16 cellular contexts compared by ENCODE assay signal in genomic region chr1:232579461-232579860, GRCh38. TPM values are rescaled to one million over a fixed set of nuclear protein-coding genes. Genes with fewer than 3 reads are reported as not detected.
DNase-seq lines count a peak whose midpoint lies in the region; ATAC-seq and TF ChIP-seq lines count a peak whose summit lies in the region.
"Had no signal": no experiment of that assay in that cellular context is flagged by ENCODE, and none has a peak within 500 bp of the region (broad histone marks: within the 10 kb centered on the region; RNA-seq: fewer than 3 reads in every experiment).

No MANE protein-coding gene starts in this region.

- H3K14ac ChIP-seq in IMR-90 (replicated peaks; ENCODE audit: low read depth, low read length) = no peak overlapping the region

- intact Hi-C loops in IMR-90 (cut with micrococcal nuclease) = no loop called here

- dilution Hi-C loops in IMR-90 (cut with HindIII; ENCODE audit: low sequenced_read_pairs, unreplicated experiment) = no loop called here

- no peaks in the 10 kb centered on the region for H3K27me3 ChIP-seq in IMR-90 (ENCODE audit: control insufficient read depth, insufficient read depth, low read length)
- H3K27me3 ChIP-seq in endodermal cell (ENCODE audit: control insufficient read depth, insufficient read depth, low read length, poor library complexity, severe bottlenecking) = peaks cover 25% of the 10 kb centered on the region
- no peaks in the 10 kb centered on the region for H3K27me3 ChIP-seq in skeletal muscle tissue (ENCODE audit: control insufficient read depth in 3 of 3, insufficient read depth in 3 of 3, low read length in 3 of 3)
- H3K27me3 ChIP-seq: dorsolateral prefrontal cortex, vagina had no signal

- BruUV-seq in IMR-90 (replicated peaks; lab: Mats Ljungman, UMichigan) = no TSS peak

- H3K27ac ChIP-seq in IMR-90 (ENCODE audit: insufficient read depth, low read length) (no peak overlapping the region), endodermal cell (ENCODE audit: low read depth, low read length) (peak overlapping the region; percentile 52), skeletal muscle tissue (ENCODE audit: low read depth, low read length) (peak overlapping the region; percentile 53)
- H3K27ac ChIP-seq: vagina had no signal

- no peak overlapping the region for H2AFZ ChIP-seq in IMR-90 (replicated peaks; ENCODE audit: low read length, poor library complexity)

- H3K56ac ChIP-seq in IMR-90 (ENCODE audit: extremely low read depth, insufficient read depth, low read length) = no peak overlapping the region

- CTCF ChIA-PET in IMR-90 (lab: Yijun Ruan, JAX) = interaction anchor here (0.9 kb wide), 1 partner anchor 48 kb away, joined by 5 read pairs; no protein-coding TSS in a partner anchor

- TF ChIP-seq POLR2A in IMR-90 (IDR thresholded peaks at IDR 0.05; ENCODE audit: low read depth, low read length) = no peak

- H2BK120ac ChIP-seq in IMR-90 (ENCODE audit: low read depth, low read length) = no peak overlapping the region; the same call in 1 of the 2 replicates

- H3K9ac ChIP-seq in IMR-90 (ENCODE audit: low read depth, low read length) = no peak overlapping the region
- H3K9ac ChIP-seq in endodermal cell (ENCODE audit: extremely low read depth, low read length, poor library complexity, severe bottlenecking) = peak overlapping the region; percentile 0
- no peak overlapping the region for H3K9ac ChIP-seq in skeletal muscle tissue (ENCODE audit: low read depth in 1 of 3, low read length in 3 of 3)

- no peak overlapping the region for H2BK15ac ChIP-seq in IMR-90 (ENCODE audit: low read depth, low read length)

- H2BK5ac ChIP-seq in IMR-90 (ENCODE audit: low read depth, low read length, poor library complexity, severe bottlenecking) = no peak overlapping the region

- no peak overlapping the region for H4K91ac ChIP-seq in IMR-90 (ENCODE audit: insufficient read depth, low read depth, low read length)

- H3K4me1 ChIP-seq in IMR-90 (ENCODE audit: control insufficient read depth, insufficient read depth, low read length) (peaks cover 2% of the 10 kb centered on the region; the same call in 1 of the 2 replicates), endodermal cell (ENCODE audit: control insufficient read depth, insufficient read depth, low read length) (peaks cover 24% of the 10 kb centered on the region), skeletal muscle tissue (ENCODE audit: control insufficient read depth in 3 of 3, insufficient read depth in 3 of 3, low read length in 3 of 3) (peaks cover 0 to 6% (median 0%) of the 10 kb centered on the region in 3 donors)
- H3K4me1 ChIP-seq: vagina had no signal

- no peaks in the 10 kb centered on the region for H3K36me3 ChIP-seq in IMR-90 (ENCODE audit: control insufficient read depth, insufficient read depth, low read length)
- H3K36me3 ChIP-seq in endodermal cell (ENCODE audit: control insufficient read depth, insufficient read depth, low read length) = peaks cover 36% of the 10 kb centered on the region
- no peaks in the 10 kb centered on the region for H3K36me3 ChIP-seq in skeletal muscle tissue (ENCODE audit: control insufficient read depth in 3 of 3, insufficient read depth in 3 of 3, low read length in 3 of 3)
- H3K36me3 ChIP-seq: vagina had no signal

- H3K4me2 ChIP-seq in IMR-90 (ENCODE audit: low read depth, low read length) = no peak overlapping the region

- peak overlapping the region; percentile 34 for H3K4me3 Mint-ChIP-seq in activated T-cell treated with anti-CD3 and anti-CD28 coated beads, Interleukin-2, amount 50 U/mL, for 4 hours
- H3K4me3 Mint-ChIP-seq in endodermal cell (no peak overlapping the region), chondrocyte (ENCODE audit: unreplicated experiment) (no peak overlapping the region)

- peak overlapping the region; percentile 62 for H3K27ac Mint-ChIP-seq in endodermal cell
- H3K27ac Mint-ChIP-seq in chondrocyte (ENCODE audit: unreplicated experiment) = no peak overlapping the region

- H4K5ac ChIP-seq in IMR-90 (ENCODE audit: low read depth, low read length) = no peak overlapping the region

- no peak overlapping the region for H2BK20ac ChIP-seq in IMR-90 (ENCODE audit: low read depth, low read length)

- POLR2A ChIA-PET in IMR-90 (lab: Charles Lee; ENCODE audit: unreplicated experiment) = interaction anchor here (0.7 kb wide), 1 partner anchor 149 kb away, joined by 4 read pairs; no protein-coding TSS in a partner anchor

- no peaks in the 10 kb centered on the region for H3K9me3 Mint-ChIP-seq in activated T-cell treated with anti-CD3 and anti-CD28 coated beads, Interleukin-2, amount 50 U/mL, for 4 hours
- H3K9me3 Mint-ChIP-seq in endodermal cell (no peaks in the 10 kb centered on the region), chondrocyte (ENCODE audit: low read depth) (no peaks in the 10 kb centered on the region)

- no peak overlapping the region for H2AK9ac ChIP-seq in IMR-90 (replicated peaks; ENCODE audit: low read depth, low read length, poor library complexity)

- no peak for ATAC-seq in activated T-cell treated with anti-CD3 and anti-CD28 coated beads, Interleukin-2, amount 50 U/mL, for 4 hours
- ATAC-seq in IMR-90 (ENCODE audit: low read depth) = no peak

- H4K8ac ChIP-seq in IMR-90 (ENCODE audit: low read depth in 2 of 2, low read length in 2 of 2) = no peak overlapping the region

- WGBS in IMR-90 (ENCODE audit: extremely low coverage in 2 of 2, insufficient read length in 1 of 2), 2 experiments = no CpG with 5 or more reads among the region's 1 CpG
- WGBS in endodermal cell (ENCODE audit: insufficient coverage in 1 of 2, insufficient read length in 1 of 2), 2 experiments = no CpG with 5 or more reads among the region's 1 CpG

- H3K4me3 ChIP-seq in IMR-90 (ENCODE audit: insufficient read depth, low read depth, low read length) = no peak overlapping the region
- no peak overlapping the region for H3K4me3 ChIP-seq in endodermal cell (ENCODE audit: low read length)
- H3K4me3 ChIP-seq in skeletal muscle tissue (ENCODE audit: low read length in 3 of 3) = no peak overlapping the region
- H3K4me3 ChIP-seq: dorsolateral prefrontal cortex, vagina had no signal

- peaks cover 48% of the 10 kb centered on the region for H3K4me1 Mint-ChIP-seq in activated T-cell treated with anti-CD3 and anti-CD28 coated beads, Interleukin-2, amount 50 U/mL, for 4 hours (ENCODE audit: low read depth)
- H3K4me1 Mint-ChIP-seq in endodermal cell (peaks cover 60% of the 10 kb centered on the region), chondrocyte (ENCODE audit: low read depth) (peaks cover 12% of the 10 kb centered on the region)

- H2AK5ac ChIP-seq in IMR-90 (ENCODE audit: low read depth, low read length) = no peak overlapping the region

- H4K20me1 ChIP-seq in IMR-90 (ENCODE audit: insufficient read depth, low read length) = peaks cover 3% of the 10 kb centered on the region; the same call in 1 of the 2 replicates

- H3K18ac ChIP-seq in IMR-90 (ENCODE audit: low read depth, low read length) = no peak overlapping the region

- peaks cover 0 to 12% of the 10 kb centered on the region in 2 experiments; a peak in 2 of 4 replicates for H3K79me1 ChIP-seq in IMR-90 (ENCODE audit: low read depth in 1 of 2, low read length in 2 of 2)

- no peaks in the 10 kb centered on the region for H3K36me3 Mint-ChIP-seq in activated T-cell treated with anti-CD3 and anti-CD28 coated beads, Interleukin-2, amount 50 U/mL, for 4 hours (ENCODE audit: insufficient read depth)
- H3K36me3 Mint-ChIP-seq in endodermal cell (ENCODE audit: low read depth) (no peaks in the 10 kb centered on the region), chondrocyte (ENCODE audit: low read depth) (peaks cover 2% of the 10 kb centered on the region)

- peaks cover 4% of the 10 kb centered on the region; the same call in 1 of the 2 replicates for H3K9me1 ChIP-seq in IMR-90 (ENCODE audit: insufficient read depth, low read length)

- no peak for TF ChIP-seq RAD21 in IMR-90 (IDR thresholded peaks at IDR 0.05; ENCODE audit: low read length)

- no peak for TF ChIP-seq CTCF in IMR-90 (conservative IDR thresholded peaks at IDR 0.05; ENCODE audit: low read depth, low read length)
- no peak for TF ChIP-seq CTCF in endodermal cell (conservative IDR thresholded peaks at IDR 0.05)
- no peak for TF ChIP-seq CTCF in chondrocyte (IDR thresholded peaks at IDR 0.05)

- in situ Hi-C loops in IMR-90 (cut with MboI; ENCODE audit: low sequenced_read_pairs) = no loop called here

- peak overlapping the region; percentile 10; the same call in 1 of the 2 replicates for H3K4ac ChIP-seq in IMR-90 (ENCODE audit: low read depth, low read length)

- no peak for DNase-seq in activated T-cell treated with anti-CD3 and anti-CD28 coated beads, Interleukin-2, amount 50 U/mL, for 4 hours
- DNase-seq in activated T-cell treated with anti-CD3 and anti-CD28 coated beads, Interleukin-2, amount 50 U/mL, for 1 hour = no peak
- DNase-seq in IMR-90 (no peak), endodermal cell (no peak), chondrocyte (ENCODE audit: low spot score) (no peak), NK-92 (lab: John Stamatoyannopoulos, UW; ENCODE audit: unreplicated experiment) (no peak), DMS79 treated with DMSO at 0.1 percent for 48 hours (lab: John Stamatoyannopoulos, UW) (no peak)
- DNase-seq: activated CD8-positive, alpha-beta memory T cell treated with anti-CD3 and anti-CD28 coated beads for 24 hours; anterior cingulate cortex; dorsolateral prefrontal cortex; foreskin melanocyte; kidney glomerular epithelial cell; occipital lobe; stimulated activated CD4-positive, alpha-beta T cell treated with anti-CD3 and anti-CD28 coated beads, Interleukin-15, amount 100 ng/mL, for 24 hours had no signal

- H3K9me3 ChIP-seq in IMR-90 (ENCODE audit: control insufficient read depth, insufficient read depth, low read length) (no peaks in the 10 kb centered on the region), endodermal cell (ENCODE audit: control insufficient read depth, low read length) (no peaks in the 10 kb centered on the region), skeletal muscle tissue (ENCODE audit: control insufficient read depth in 3 of 3, low read length in 3 of 3) (no peaks in the 10 kb centered on the region)
- H3K9me3 ChIP-seq: vagina had no signal

- H3K27me3 Mint-ChIP-seq in activated T-cell treated with anti-CD3 and anti-CD28 coated beads, Interleukin-2, amount 50 U/mL, for 4 hours (ENCODE audit: low read depth) = no peaks in the 10 kb centered on the region
- H3K27me3 Mint-ChIP-seq in endodermal cell (ENCODE audit: insufficient read depth) (peaks cover 21% of the 10 kb centered on the region), chondrocyte (ENCODE audit: low read depth) (no peaks in the 10 kb centered on the region)

- no peak overlapping the region for H3K23ac ChIP-seq in IMR-90 (ENCODE audit: low read depth, low read length)

RNA-seq across cellular contexts. Expression of gene SIPA1L2, which starts 50.5 kb away (rescaled TPM):
- 10 to 100 TPM in 1 of 3 donors, 1 to 10 TPM in 2; 5.3 to 13.8 (median 6.7) TPM for total RNA-seq in activated T-cell treated with anti-CD3 and anti-CD28 coated beads, Interleukin-2, amount 50 U/mL, for 4 hours
- total RNA-seq in IMR-90 (2012; rRNA removed) (11.9 and 13.4 TPM in 2 replicates), endodermal cell (10 to 100 TPM; 34.7 to 41.5 TPM), skeletal muscle tissue (53.2 TPM), chondrocyte (8.9 to 9.5 TPM (median 9.0 TPM) in 3 replicates)
- 6.2 and 7.1 TPM in 2 replicates for polyA plus RNA-seq in IMR-90 (2012; rRNA removed)
- polyA plus RNA-seq in IMR-90 (2012; cell fraction: cytosol; rRNA removed) = 3.5 and 6.2 TPM in 2 replicates
- 12.0 and 22.7 TPM in 2 replicates for polyA plus RNA-seq in IMR-90 (2012; cell fraction: nucleus; rRNA removed; ENCODE audit: low replicate concordance)
- 40.1 TPM for polyA plus RNA-seq in endodermal cell (2013, experiment 1 of 2)
- polyA plus RNA-seq in endodermal cell (2013, experiment 2 of 2) = 41.6 TPM
